In the genomic region with DNA sequence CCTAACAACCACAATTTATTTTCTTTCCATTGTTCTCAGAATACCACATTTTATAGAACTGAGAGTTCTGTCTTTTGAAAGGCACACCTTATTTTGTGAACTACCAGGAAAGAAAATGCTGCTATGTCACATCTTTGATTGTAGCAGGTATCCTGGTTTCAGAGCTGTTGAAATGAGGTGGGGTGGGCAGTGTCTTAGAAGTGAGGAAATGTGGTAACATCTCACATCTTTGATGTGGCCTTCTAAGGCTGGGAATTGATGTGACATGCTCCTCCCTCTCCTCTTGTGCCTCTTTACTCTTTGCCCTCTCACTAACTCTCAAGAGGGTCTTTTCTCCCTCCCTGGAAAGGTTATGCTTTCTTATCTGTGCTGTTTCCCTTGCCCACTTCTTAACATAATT, we compare ENCODE assay signal across 17 cellular contexts. TPM values are rescaled to one million over a fixed set of nuclear protein-coding genes. Genes with fewer than 3 reads are reported as not detected.
DNase-seq lines count a peak whose midpoint lies in the region; TF ChIP-seq lines count a peak whose summit lies in the region.
"Had no signal": no experiment of that assay in that cellular context is flagged by ENCODE, and none has a peak within 500 bp of the region (broad histone marks: within the 10 kb centered on the region; RNA-seq: fewer than 3 reads in every experiment).

No MANE protein-coding gene starts in this region.

- no peaks in the 10 kb centered on the region for H3K36me3 ChIP-seq in uterus

- peaks cover 55% of the 10 kb centered on the region for H3K4me1 Mint-ChIP-seq in activated naive CD4-positive, alpha-beta T cell treated with anti-CD3 and anti-CD28 coated beads for 36 hours (ENCODE audit: low read depth)
- peaks cover 51% of the 10 kb centered on the region for H3K4me1 Mint-ChIP-seq in activated naive CD8-positive, alpha-beta T cell (ENCODE audit: low read depth)
- H3K4me1 Mint-ChIP-seq in progenitor cell of endocrine pancreas (ENCODE audit: low read depth): peaks cover 41% of the 10 kb centered on the region

- no peak overlapping the region for H3K27ac Mint-ChIP-seq in activated naive CD4-positive, alpha-beta T cell treated with anti-CD3 and anti-CD28 coated beads for 36 hours
- H3K27ac Mint-ChIP-seq in activated naive CD8-positive, alpha-beta T cell: no peak overlapping the region
- H3K27ac Mint-ChIP-seq in progenitor cell of endocrine pancreas: peak overlapping the region; percentile 1
- H3K27ac Mint-ChIP-seq: activated T-helper 2 cell treated with anti-CD3 and anti-CD28 coated beads, Interferon-gamma antibody, Interleukin-2, Interleukin-4, amounts not matched to agents 10 μg/mL and 5 μg/mL and 100 μg/mL, durations not matched to agents 14 hours and 24 hours and 36 hours had no signal

- TF ChIP-seq POLR2A in uterus (IDR thresholded peaks at IDR 0.05): no peak

- H3K4me3 Mint-ChIP-seq in activated naive CD4-positive, alpha-beta T cell treated with anti-CD3 and anti-CD28 coated beads for 36 hours: no peak overlapping the region
- peak overlapping the region; percentile 33 for H3K4me3 Mint-ChIP-seq in activated naive CD8-positive, alpha-beta T cell
- no peak overlapping the region for H3K4me3 Mint-ChIP-seq in progenitor cell of endocrine pancreas (ENCODE audit: low read depth)

- H3K27me3 Mint-ChIP-seq in activated naive CD4-positive, alpha-beta T cell treated with anti-CD3 and anti-CD28 coated beads for 36 hours (ENCODE audit: low read depth): no peaks in the 10 kb centered on the region
- H3K27me3 Mint-ChIP-seq in activated naive CD8-positive, alpha-beta T cell: peaks cover 4% of the 10 kb centered on the region
- no peaks in the 10 kb centered on the region for H3K27me3 Mint-ChIP-seq in progenitor cell of endocrine pancreas

- H3K9me3 Mint-ChIP-seq in activated naive CD4-positive, alpha-beta T cell treated with anti-CD3 and anti-CD28 coated beads for 36 hours: peaks cover 9% of the 10 kb centered on the region
- H3K9me3 Mint-ChIP-seq in activated naive CD8-positive, alpha-beta T cell (ENCODE audit: low read depth): no peaks in the 10 kb centered on the region
- H3K9me3 Mint-ChIP-seq in progenitor cell of endocrine pancreas (ENCODE audit: low read depth): peaks cover 23% of the 10 kb centered on the region
- H3K9me3 Mint-ChIP-seq: activated T-helper 2 cell treated with anti-CD3 and anti-CD28 coated beads, Interferon-gamma antibody, Interleukin-2, Interleukin-4, amounts not matched to agents 10 μg/mL and 5 μg/mL and 100 μg/mL, durations not matched to agents 14 hours and 24 hours and 36 hours had no signal

- H3K27me3 ChIP-seq in uterus: no peaks in the 10 kb centered on the region

- TF ChIP-seq CTCF in progenitor cell of endocrine pancreas (IDR thresholded peaks at IDR 0.05; ENCODE audit: unreplicated experiment) (no peak), uterus (IDR thresholded peaks at IDR 0.05) (no peak)

- intact Hi-C loops in activated naive CD4-positive, alpha-beta T cell treated with anti-CD3 and anti-CD28 coated beads for 36 hours (cut with micrococcal nuclease): loop anchor here (1.0 to 5.0 kb wide), 6 partner anchors 23 to 996 kb away; a partner anchor contains a TSS
- intact Hi-C loops in uterus (cut with DNase I; ENCODE audit: low total_unique reads): no loop called here

- peak; percentile 68 for DNase-seq in activated naive CD4-positive, alpha-beta T cell treated with anti-CD3 and anti-CD28 coated beads for 36 hours
- DNase-seq in activated naive CD4-positive, alpha-beta T cell treated with Interleukin-2 at 50 U/mL for 16 hours: no peak
- DNase-seq in Jurkat, Clone E6-1 (ENCODE audit: low read depth, low spot score): peak; percentile 90
- no peak for DNase-seq in progenitor cell of endocrine pancreas (ENCODE audit: low spot score, unreplicated experiment)
- DNase-seq in RPMI8226: no peak
- no peak for DNase-seq in uterus
- no peak for DNase-seq in iPS-NIHi7 (ENCODE audit: extremely low spot score)
- DNase-seq: COR-L47, KG1, midbrain, NCI-H1092, NCI-H2081 treated with DMSO at 0.1 percent for 48 hours, NCI-H510A had no signal

- H3K4me1 ChIP-seq in uterus: no peaks in the 10 kb centered on the region

- CTCF ChIA-PET in activated naive CD4-positive, alpha-beta T cell treated with anti-CD3 and anti-CD28 coated beads for 36 hours (lab: Charles Lee): interaction anchor here (0.7 to 2.3 kb wide), 2 partner anchors 21 to 89 kb away, joined by 3 to 11 read pairs; no protein-coding TSS in a partner anchor

- no peaks in the 10 kb centered on the region for H3K36me3 Mint-ChIP-seq in activated naive CD4-positive, alpha-beta T cell treated with anti-CD3 and anti-CD28 coated beads for 36 hours (ENCODE audit: low read depth)
- H3K36me3 Mint-ChIP-seq in activated naive CD8-positive, alpha-beta T cell: peaks cover 4% of the 10 kb centered on the region
- peaks cover 14% of the 10 kb centered on the region for H3K36me3 Mint-ChIP-seq in progenitor cell of endocrine pancreas (ENCODE audit: insufficient read depth)

- no peak overlapping the region for H3K27ac ChIP-seq in uterus

- H3K4me3 ChIP-seq in Jurkat, Clone E6-1 (ENCODE audit: low read length): no peak overlapping the region
- no peak overlapping the region for H3K4me3 ChIP-seq in uterus

- H3K9me3 ChIP-seq in uterus: no peaks in the 10 kb centered on the region

RNA-seq across cellular contexts. Expression of a gene that starts 23.8 kb away (rescaled TPM):
- not detected for total RNA-seq in activated naive CD4-positive, alpha-beta T cell treated with anti-CD3 and anti-CD28 coated beads for 36 hours
- not detected for polyA plus RNA-seq in Jurkat, Clone E6-1 (2012; ENCODE audit: insufficient read depth, insufficient read length)
- total RNA-seq in progenitor cell of endocrine pancreas (28.0 and 30.1 TPM in 2 replicates), uterus (1 to 10 TPM in 2 of 4 donors, under 1 TPM in 1, not detected in 1; under 0.01 to 1.5 (median 1.0) TPM)
- total RNA-seq: activated T-helper 2 cell treated with anti-CD3 and anti-CD28 coated beads, Interferon-gamma antibody, Interleukin-2, Interleukin-4, amounts not matched to agents 10 μg/mL and 5 μg/mL and 100 μg/mL, durations not matched to agents 14 hours and 24 hours and 36 hours; glomerular endothelial cell; RPMI7951 had no signal

Comparison
In these comparisons a context has a peak if more than half of its experiments do, and no peak if none do; other contexts are left out.
1. DNase-seq: peak in activated naive CD4-positive, alpha-beta T cell treated with anti-CD3 and anti-CD28 coated beads for 36 hours (single experiment) and Jurkat, Clone E6-1 (single experiment); none in activated naive CD4-positive, alpha-beta T cell treated with Interleukin-2 at 50 U/mL for 16 hours (single experiment), progenitor cell of endocrine pancreas (single experiment), RPMI8226 (single experiment), uterus (0 of 2) and iPS-NIHi7 (single experiment).
2. RNA of a gene that starts 23.8 kb away (total RNA-seq): 28.0 to 30.1 TPM in progenitor cell of endocrine pancreas; under 0.01 to 1.5 TPM in uterus and not detected in activated naive CD4-positive, alpha-beta T cell treated with anti-CD3 and anti-CD28 coated beads for 36 hours; every median in the first group is over 10 times any median in the second.